In the genomic region with DNA sequence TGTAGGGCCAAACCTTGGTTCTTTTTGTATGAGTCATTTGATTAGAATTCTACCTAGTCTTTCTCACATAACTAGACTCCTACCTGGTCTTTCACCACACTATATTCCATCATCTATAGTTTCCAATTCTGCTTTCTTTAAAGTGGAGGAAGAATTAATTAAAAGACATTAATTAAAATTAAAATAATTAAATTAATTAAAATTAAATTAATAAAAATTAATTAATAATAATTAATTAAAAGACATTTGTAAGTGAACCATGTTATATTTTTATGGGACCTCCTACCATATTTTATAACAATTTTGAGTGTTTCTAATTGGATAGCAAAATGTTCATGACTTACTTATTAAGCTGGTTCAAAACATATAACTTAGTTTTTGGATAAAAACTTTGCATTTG, we compare ENCODE assay signal across 22 cellular contexts.
"Had no signal": no experiment of that assay in that cellular context is flagged by ENCODE, and none has a peak within 500 bp of the region (broad histone marks: within the 10 kb centered on the region; RNA-seq: fewer than 3 reads in every experiment).

No MANE protein-coding gene starts in this region.

- DNase-seq: activated CD4-positive, alpha-beta T cell treated with anti-CD3 and anti-CD28 coated beads, Interleukin-2, amount 50 U/mL, for 4 hours; activated CD8-positive, alpha-beta memory T cell treated with anti-CD3 and anti-CD28 coated beads for 24 hours; activated CD8-positive, alpha-beta memory T cell treated with anti-CD3 and anti-CD28 coated beads, Interleukin-2, amount 50 U/mL, for 4 hours; activated T-cell treated with anti-CD3 and anti-CD28 coated beads, Interleukin-2, amount 50 U/mL, for 24 hours; aorta; brain microvascular endothelial cell; central memory CD4-positive, alpha-beta T cell; dorsolateral prefrontal cortex; effector memory CD8-positive, alpha-beta T cell; gastrocnemius medialis; hippocampal formation; left cardiac atrium; mesenchymal stem cell; ovary; psoas muscle; right cardiac atrium; stimulated activated CD4-positive, alpha-beta T cell treated with anti-CD3 and anti-CD28 coated beads, Interleukin-1b, Interleukin-23, amount 100 ng/mL, for 48 hours; stimulated activated naive CD8-positive, alpha-beta T cell treated with anti-CD3 and anti-CD28 coated beads, Interleukin-15, amount 100 ng/mL, for 72 hours; T-helper 17 cell; tibial artery had no signal

- H3K4me3 ChIP-seq: dorsolateral prefrontal cortex, esophagus muscularis mucosa, gastrocnemius medialis, ovary, psoas muscle, tibial artery had no signal

- H3K27me3 ChIP-seq: brain microvascular endothelial cell, dorsolateral prefrontal cortex, esophagus muscularis mucosa, gastrocnemius medialis, neutrophil, ovary, tibial artery had no signal

- H3K4me1 ChIP-seq: esophagus muscularis mucosa, gastrocnemius medialis, psoas muscle had no signal

- H3K27ac ChIP-seq: brain microvascular endothelial cell, dorsolateral prefrontal cortex, esophagus muscularis mucosa, gastrocnemius medialis, neutrophil, ovary, psoas muscle, tibial artery had no signal

- H3K36me3 ChIP-seq: brain microvascular endothelial cell, ovary had no signal

- H3K9me3 ChIP-seq: gastrocnemius medialis, psoas muscle had no signal
